Comparison of ENCODE assay signal across 8 cellular contexts in the genomic region with DNA sequence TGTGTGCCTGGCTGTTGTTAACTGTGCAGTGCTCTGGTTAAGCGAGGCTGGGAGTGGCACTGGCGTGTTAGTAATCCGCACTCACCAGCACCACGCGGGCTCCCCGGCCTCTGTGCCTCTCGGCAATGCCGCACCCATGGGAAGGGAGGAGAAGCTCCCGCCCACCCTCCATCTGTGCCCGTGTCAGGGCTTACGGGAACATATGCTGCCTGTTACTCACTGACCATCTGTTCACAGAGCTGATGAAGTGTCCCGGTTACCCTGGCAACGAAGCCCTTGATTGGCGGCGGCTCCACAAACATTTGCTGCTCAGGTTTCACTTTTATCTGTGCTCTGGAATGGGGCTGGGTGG.
A peak's percentile ranks its signal among the peaks of the same experiment; 100 is the strongest.
DNase-seq lines count a peak whose midpoint lies in the region; ATAC-seq and TF ChIP-seq lines count a peak whose summit lies in the region.

No MANE protein-coding gene starts in this region.

- H3K27ac ChIP-seq in CD4-positive, alpha-beta T cell (ENCODE audit: low read depth, low read length): no peak overlapping the region
- peak overlapping the region; percentile 81 for H3K27ac ChIP-seq in osteoblast (ENCODE audit: low read depth, low read length)
- H3K27ac ChIP-seq in aorta (ENCODE audit: low read depth in 1 of 2, low read length in 2 of 2): no peak overlapping the region

- H3K4me3 ChIP-seq in osteoblast (ENCODE audit: insufficient read depth, low read length) (peak overlapping the region; percentile 54), aorta (ENCODE audit: low read length in 2 of 2) (no peak overlapping the region)

- no peaks in the 10 kb centered on the region for H3K36me3 Mint-ChIP-seq in CD4-positive, alpha-beta T cell (ENCODE audit: low read depth)
- no peaks in the 10 kb centered on the region for H3K36me3 Mint-ChIP-seq in activated naive CD4-positive, alpha-beta T cell treated with anti-CD3 and anti-CD28 coated beads, Interleukin-2, amount 10 ng/mL, durations not matched to agents 7 days and 5 days

- TF ChIP-seq CTCF in CD4-positive, alpha-beta T cell (IDR thresholded peaks at IDR 0.05): no peak
- TF ChIP-seq CTCF in osteoblast (IDR thresholded peaks at IDR 0.05; ENCODE audit: extremely low read depth, low read depth, low read length): no peak

- peaks cover 13% of the 10 kb centered on the region for H3K4me1 ChIP-seq in osteoblast (ENCODE audit: insufficient read depth, low read length)
- H3K4me1 ChIP-seq in aorta (ENCODE audit: control insufficient read depth in 1 of 2, insufficient read depth in 2 of 2, low read length in 2 of 2): no peaks in the 10 kb centered on the region

- peaks cover 4% of the 10 kb centered on the region for H3K4me1 Mint-ChIP-seq in CD4-positive, alpha-beta T cell (ENCODE audit: low read depth)
- H3K4me1 Mint-ChIP-seq in activated naive CD4-positive, alpha-beta T cell treated with anti-CD3 and anti-CD28 coated beads, Interleukin-2, amount 10 ng/mL, durations not matched to agents 7 days and 5 days: no peaks in the 10 kb centered on the region

- H2AFZ ChIP-seq in osteoblast (ENCODE audit: low read length): peak overlapping the region; percentile 85

- H4K20me1 ChIP-seq in osteoblast (ENCODE audit: insufficient read depth, low read length): no peaks in the 10 kb centered on the region

- intact Hi-C loops in CD4-positive, alpha-beta T cell (cut with DNase I, micrococcal nuclease): no loop called here
- intact Hi-C loops in aorta (cut with DNase I): no loop called here

- peak overlapping the region; percentile 81 for H3K4me2 ChIP-seq in osteoblast (ENCODE audit: insufficient read depth, low read length)

- peaks cover 4% of the 10 kb centered on the region for H3K9me3 ChIP-seq in CD4-positive, alpha-beta T cell (ENCODE audit: control insufficient read depth, low read length)
- no peaks in the 10 kb centered on the region for H3K9me3 ChIP-seq in osteoblast (ENCODE audit: low read depth, low read length)
- H3K9me3 ChIP-seq in aorta (ENCODE audit: control insufficient read depth, low read length): peaks cover 3% of the 10 kb centered on the region

- ATAC-seq in CD4-positive, alpha-beta T cell (ENCODE audit: poor library complexity): no peak
- peak; percentile 95 for ATAC-seq in GM19395 (IDR thresholded peaks at IDR 0.05; ENCODE audit: unreplicated experiment)
- ATAC-seq in HG03378 (IDR thresholded peaks at IDR 0.05; ENCODE audit: unreplicated experiment): peak; percentile 81
- peak; percentile 77 for ATAC-seq in aorta (ENCODE audit: low FRiP score)

- no peaks in the 10 kb centered on the region for H3K36me3 ChIP-seq in osteoblast (ENCODE audit: insufficient read depth, low read length)
- no peaks in the 10 kb centered on the region for H3K36me3 ChIP-seq in aorta (ENCODE audit: control insufficient read depth in 1 of 2, insufficient read depth in 2 of 2, low read length in 1 of 2)

- H3K79me2 ChIP-seq in osteoblast (ENCODE audit: insufficient read depth, low read length): no peaks in the 10 kb centered on the region

- 1 to 2% methylated on average over 15 of the region's 15 CpGs for WGBS in aorta, 2 donors

- peaks cover 2% of the 10 kb centered on the region for H3K9me3 Mint-ChIP-seq in CD4-positive, alpha-beta T cell
- peaks cover 3% of the 10 kb centered on the region for H3K9me3 Mint-ChIP-seq in activated naive CD4-positive, alpha-beta T cell treated with anti-CD3 and anti-CD28 coated beads, Interleukin-2, amount 10 ng/mL, durations not matched to agents 7 days and 5 days

- POLR2A ChIA-PET in CD4-positive, alpha-beta T cell (lab: Charles Lee): no interaction called here

- peaks cover 9% of the 10 kb centered on the region for H3K27me3 Mint-ChIP-seq in CD4-positive, alpha-beta T cell
- H3K27me3 Mint-ChIP-seq in activated naive CD4-positive, alpha-beta T cell treated with anti-CD3 and anti-CD28 coated beads, Interleukin-2, amount 10 ng/mL, durations not matched to agents 7 days and 5 days: peaks cover 29% of the 10 kb centered on the region

- peak in 1 of 10 experiments; percentile 15 for DNase-seq in CD4-positive, alpha-beta T cell
- peak; percentile 82 to 96 for DNase-seq in NCI-H446 (lab: John Stamatoyannopoulos, UW)
- DNase-seq in activated naive CD4-positive, alpha-beta T cell treated with anti-CD3 and anti-CD28 coated beads, Interleukin-2, amount 10 ng/mL, durations not matched to agents 7 days and 5 days: peak; percentile 39
- peak; percentile 99 for DNase-seq in glomerular visceral epithelial cell (ENCODE audit: extremely low spot score)
- peak; percentile 99 for DNase-seq in osteoblast (ENCODE audit: insufficient read length, low spot score, missing footprints)
- DNase-seq in aorta: peak; percentile 87 to 92

- H3K27me3 ChIP-seq in CD4-positive, alpha-beta T cell (ENCODE audit: control insufficient read depth, insufficient read depth, low read length): no peaks in the 10 kb centered on the region
- no peaks in the 10 kb centered on the region for H3K27me3 ChIP-seq in osteoblast (ENCODE audit: insufficient read depth, low read length)
- H3K27me3 ChIP-seq in aorta (ENCODE audit: control insufficient read depth in 1 of 2, insufficient read depth in 2 of 2, low read length in 1 of 2): no peaks in the 10 kb centered on the region

- peak overlapping the region; percentile 25 for H3K4me3 Mint-ChIP-seq in CD4-positive, alpha-beta T cell
- no peak overlapping the region for H3K4me3 Mint-ChIP-seq in activated naive CD4-positive, alpha-beta T cell treated with anti-CD3 and anti-CD28 coated beads, Interleukin-2, amount 10 ng/mL, durations not matched to agents 7 days and 5 days

- CTCF ChIA-PET in CD4-positive, alpha-beta T cell (lab: Charles Lee): no interaction called here
- CTCF ChIA-PET in activated naive CD4-positive, alpha-beta T cell treated with anti-CD3 and anti-CD28 coated beads, Interleukin-2, amount 10 ng/mL, durations not matched to agents 7 days and 5 days (lab: Charles Lee): no interaction called here

- no peak overlapping the region for H3K27ac Mint-ChIP-seq in CD4-positive, alpha-beta T cell
- no peak overlapping the region for H3K27ac Mint-ChIP-seq in activated naive CD4-positive, alpha-beta T cell treated with anti-CD3 and anti-CD28 coated beads, Interleukin-2, amount 10 ng/mL, durations not matched to agents 7 days and 5 days
